17 cellular contexts compared by ENCODE assay signal in the genomic region with DNA sequence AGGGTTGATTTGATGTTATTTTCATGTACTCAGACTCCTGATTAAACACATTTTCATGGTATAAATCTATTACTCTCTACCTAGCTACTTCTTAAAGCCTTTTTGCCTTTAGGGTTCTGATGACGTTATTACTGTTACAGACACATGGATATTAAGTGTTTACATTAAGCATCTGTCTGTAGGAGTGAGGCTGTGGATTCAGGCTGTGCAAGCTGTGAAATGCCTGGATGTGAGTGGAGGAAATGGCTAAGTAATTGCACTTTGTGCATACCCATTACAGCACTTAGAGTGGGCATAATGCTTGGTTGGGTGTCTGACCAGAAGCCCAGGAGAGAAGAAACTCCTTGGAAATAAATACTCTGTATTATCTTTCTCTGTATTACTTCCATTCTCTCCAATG.
"Had no signal": no experiment of that assay in that cellular context is flagged by ENCODE, and none has a peak within 500 bp of the region (broad histone marks: within the 10 kb centered on the region; RNA-seq: fewer than 3 reads in every experiment).

No MANE protein-coding gene starts in this region.

- H3K27ac ChIP-seq: brain microvascular endothelial cell had no signal

- H3K27ac Mint-ChIP-seq: activated CD8-positive, alpha-beta memory T cell treated with anti-CD3 and anti-CD28 coated beads, Interleukin-2, amount 10 ng/mL, durations not matched to agents 7 days and 5 days; activated naive CD4-positive, alpha-beta T cell treated with anti-CD3 and anti-CD28 coated beads, Interleukin-2, amount 50 U/mL, for 72 hours; T-helper 2 cell treated with Interferon-gamma antibody and Interleukin-4, amounts not matched to agents 5 μg/mL and 100 μg/mL, for 36 hours had no signal

- DNase-seq: activated CD4-positive, alpha-beta T cell treated with anti-CD3 and anti-CD28 coated beads, Interleukin-2, amount 50 U/mL, for 48 hours; activated CD4-positive, CD25-positive, alpha-beta regulatory T cell treated with anti-CD3 and anti-CD28 coated beads, Interleukin-2, amount 50 U/mL, for 72 hours; activated CD8-positive, alpha-beta memory T cell treated with anti-CD3 and anti-CD28 coated beads, Interleukin-2, amount 10 ng/mL, durations not matched to agents 7 days and 5 days; activated effector memory CD4-positive, alpha-beta T cell treated with anti-CD3 and anti-CD28 coated beads, Interleukin-2, amount 50 U/mL, for 16 hours; activated T-cell treated with anti-CD3 and anti-CD28 coated beads, Interleukin-2, amount 50 U/mL, for 4 hours; amniotic stem cell; brain microvascular endothelial cell; dermis blood vessel endothelial cell; erythroblast; head of caudate nucleus; spleen; stimulated activated CD4-positive, alpha-beta T cell treated with anti-CD3 and anti-CD28 coated beads, Interleukin-1b, Interleukin-23, amount 100 ng/mL, for 48 hours; stimulated activated naive B cell treated with anti-CD40 and anti-IgM and Interleukin-4, amounts not matched to agents 10 μg/mL and 1 μg/mL and 100 μg/mL, for 72 hours; substantia nigra had no signal

- H3K9me3 Mint-ChIP-seq: activated naive CD4-positive, alpha-beta T cell treated with anti-CD3 and anti-CD28 coated beads, Interleukin-2, amount 50 U/mL, for 72 hours; activated T-cell treated with anti-CD3 and anti-CD28 coated beads, Interleukin-2, amount 50 U/mL, for 4 hours; natural killer cell treated with Interleukin-12 subunit alpha and Interleukin-12 subunit beta and Interleukin-15 and Interleukin-18, amount 100 ng/mL, for 72 hours; stimulated activated naive B cell treated with anti-CD40 and anti-IgM and Interleukin-4, amounts not matched to agents 10 μg/mL and 1 μg/mL and 100 μg/mL, for 72 hours; T-helper 2 cell treated with Interferon-gamma antibody and Interleukin-4, amounts not matched to agents 5 μg/mL and 100 μg/mL, for 36 hours had no signal

- H3K36me3 Mint-ChIP-seq: natural killer cell treated with Interleukin-12 subunit alpha and Interleukin-12 subunit beta and Interleukin-15 and Interleukin-18, amount 100 ng/mL, for 72 hours; stimulated activated naive B cell treated with anti-CD40 and anti-IgM and Interleukin-4, amounts not matched to agents 10 μg/mL and 1 μg/mL and 100 μg/mL, for 72 hours had no signal

- H3K27me3 Mint-ChIP-seq: natural killer cell treated with Interleukin-12 subunit alpha and Interleukin-12 subunit beta and Interleukin-15 and Interleukin-18, amount 100 ng/mL, for 72 hours; stimulated activated naive B cell treated with anti-CD40 and anti-IgM and Interleukin-4, amounts not matched to agents 10 μg/mL and 1 μg/mL and 100 μg/mL, for 72 hours had no signal

- H3K27me3 ChIP-seq: brain microvascular endothelial cell had no signal

- H3K36me3 ChIP-seq: brain microvascular endothelial cell, spleen had no signal

- ATAC-seq: activated CD8-positive, alpha-beta memory T cell treated with anti-CD3 and anti-CD28 coated beads, Interleukin-2, amount 10 ng/mL, durations not matched to agents 7 days and 5 days; activated naive CD4-positive, alpha-beta T cell treated with anti-CD3 and anti-CD28 coated beads, Interleukin-2, amount 50 U/mL, for 72 hours; activated T-cell treated with anti-CD3 and anti-CD28 coated beads, Interleukin-2, amount 50 U/mL, for 4 hours; natural killer cell treated with Interleukin-12 subunit alpha and Interleukin-12 subunit beta and Interleukin-15 and Interleukin-18, amount 100 ng/mL, for 72 hours; stimulated activated naive B cell treated with anti-CD40 and anti-IgM and Interleukin-4, amounts not matched to agents 10 μg/mL and 1 μg/mL and 100 μg/mL, for 72 hours had no signal

- H3K4me3 ChIP-seq: spleen had no signal

- H3K9me3 ChIP-seq: spleen had no signal

- H3K4me3 Mint-ChIP-seq: activated CD8-positive, alpha-beta memory T cell treated with anti-CD3 and anti-CD28 coated beads, Interleukin-2, amount 10 ng/mL, durations not matched to agents 7 days and 5 days; activated T-cell treated with anti-CD3 and anti-CD28 coated beads, Interleukin-2, amount 50 U/mL, for 4 hours; natural killer cell treated with Interleukin-12 subunit alpha and Interleukin-12 subunit beta and Interleukin-15 and Interleukin-18, amount 100 ng/mL, for 72 hours; stimulated activated naive B cell treated with anti-CD40 and anti-IgM and Interleukin-4, amounts not matched to agents 10 μg/mL and 1 μg/mL and 100 μg/mL, for 72 hours; T-helper 2 cell treated with Interferon-gamma antibody and Interleukin-4, amounts not matched to agents 5 μg/mL and 100 μg/mL, for 36 hours had no signal
